In genomic region chr9:82164159-82164558, GRCh38 we compare ENCODE assay signal across 35 cellular contexts.
"Had no signal": no experiment of that assay in that cellular context is flagged by ENCODE, and none has a peak within 500 bp of the region (broad histone marks: within the 10 kb centered on the region; RNA-seq: fewer than 3 reads in every experiment).

No MANE protein-coding gene starts in this region.

- H3K27ac ChIP-seq: adrenal gland, body of pancreas, VCaP had no signal

- FAIRE-seq: astrocyte, TTC549 had no signal

- H3K27me3 ChIP-seq: adrenal gland, body of pancreas had no signal

- H3K36me3 Mint-ChIP-seq: activated CD4-positive, alpha-beta memory T cell treated with anti-CD3 and anti-CD28 coated beads for 36 hours; activated naive CD4-positive, alpha-beta T cell treated with anti-CD3 and anti-CD28 coated beads, Interleukin-2, amount 50 U/mL, for 72 hours; activated naive CD8-positive, alpha-beta T cell treated with anti-CD3 and anti-CD28 coated beads for 36 hours had no signal

- DNase-seq: activated B cell treated with CpG ODN at 0.5 μM for 24 hours; activated CD4-positive, alpha-beta memory T cell treated with anti-CD3 and anti-CD28 coated beads for 36 hours; activated CD4-positive, alpha-beta T cell treated with anti-CD3 and anti-CD28 coated beads for 4 hours; activated CD4-positive, alpha-beta T cell treated with anti-CD3 and anti-CD28 coated beads, Interleukin-2, amount 10 ng/mL, durations not matched to agents 24 days and 14 days; activated CD4-positive, alpha-beta T cell treated with anti-CD3 and anti-CD28 coated beads, Interleukin-2, amount 50 U/mL, for 1 hour; activated CD4-positive, alpha-beta T cell treated with anti-CD3 and anti-CD28 coated beads, Interleukin-2, amount 50 U/mL, for 4 hours; activated CD4-positive, CD25-positive, alpha-beta regulatory T cell treated with anti-CD3 and anti-CD28 coated beads, Interleukin-2, amount 50 U/mL, for 72 hours; activated CD8-positive, alpha-beta memory T cell treated with anti-CD3 and anti-CD28 coated beads, Interleukin-2, amount 50 U/mL, for 4 hours; activated CD8-positive, alpha-beta T cell treated with anti-CD3 and anti-CD28 coated beads for 36 hours; activated effector memory CD4-positive, alpha-beta T cell treated with anti-CD3 and anti-CD28 coated beads, Interleukin-2, amount 50 U/mL, for 16 hours; activated gamma-delta T cell treated with Interleukin-2 at 50 U/mL for 16 hours; activated naive CD4-positive, alpha-beta T cell; activated naive CD4-positive, alpha-beta T cell treated with anti-CD3 and anti-CD28 coated beads for 36 hours; activated naive CD4-positive, alpha-beta T cell treated with anti-CD3 and anti-CD28 coated beads, Interleukin-2, amount 50 U/mL, for 16 hours; activated naive CD8-positive, alpha-beta T cell treated with anti-CD3 and anti-CD28 coated beads for 36 hours; activated T-cell treated with anti-CD3 and anti-CD28 coated beads for 4 hours; activated T-cell treated with anti-CD3 and anti-CD28 coated beads, Interleukin-2, amount 50 U/mL, for 1 hour; activated T-cell treated with anti-CD3 and anti-CD28 coated beads, Interleukin-2, amount 50 U/mL, for 4 hours; activated T-cell treated with anti-CD3 and anti-CD28 coated beads, Interleukin-2, amount 50 U/mL, for 72 hours; adrenal gland; amniotic stem cell; aorta; body of pancreas; central memory CD4-positive, alpha-beta T cell; T-helper 1 cell; T-helper 2 cell; T-helper 9 cell had no signal

- H3K9me3 ChIP-seq: adrenal gland, body of pancreas had no signal

- H3K4me3 ChIP-seq: adrenal gland, body of pancreas had no signal

- H3K27ac Mint-ChIP-seq: activated B cell treated with CpG ODN at 0.5 μM for 24 hours; activated CD4-positive, alpha-beta memory T cell treated with anti-CD3 and anti-CD28 coated beads for 36 hours; activated CD4-positive, alpha-beta T cell treated with anti-CD3 and anti-CD28 coated beads, Interleukin-2, amount 10 ng/mL, durations not matched to agents 24 days and 14 days; activated CD8-positive, alpha-beta T cell treated with anti-CD3 and anti-CD28 coated beads for 36 hours; activated naive CD4-positive, alpha-beta T cell treated with anti-CD3 and anti-CD28 coated beads for 36 hours; activated naive CD4-positive, alpha-beta T cell treated with anti-CD3 and anti-CD28 coated beads, Interleukin-2, amount 50 U/mL, for 72 hours; activated naive CD8-positive, alpha-beta T cell treated with anti-CD3 and anti-CD28 coated beads for 36 hours; activated T-cell treated with anti-CD3 and anti-CD28 coated beads, Interleukin-2, amount 50 U/mL, for 72 hours; activated T-helper 1 cell treated with anti-CD3 and anti-CD28 coated beads, Interleukin-12 subunit alpha, Interleukin-12 subunit beta, Interleukin-2, Interleukin-4 antibody, amounts not matched to agents 30 ng/mL and 10 ng/mL and 1 ng/mL, durations not matched to agents 14 hours and 24 hours and 36 hours; activated T-helper 17 cell treated with anti-CD3 and anti-CD28 coated beads, Interleukin-2, amount 50 U/mL, for 72 hours; T-helper 1 cell treated with Interleukin-12 subunit alpha and Interleukin-12 subunit beta and Interleukin-4 antibody, amounts not matched to agents 30 μg/mL and 1 μg/mL, for 36 hours; T-helper 2 cell treated with Interferon-gamma antibody and Interleukin-4, amounts not matched to agents 5 μg/mL and 100 μg/mL, for 36 hours had no signal

- H3K36me3 ChIP-seq: adrenal gland had no signal

- H3K9me3 Mint-ChIP-seq: activated B cell treated with CpG ODN at 0.5 μM for 24 hours; activated CD4-positive, alpha-beta T cell treated with anti-CD3 and anti-CD28 coated beads, Interleukin-2, amount 10 ng/mL, durations not matched to agents 24 days and 14 days; activated CD8-positive, alpha-beta T cell treated with anti-CD3 and anti-CD28 coated beads for 36 hours; activated T-helper 1 cell treated with anti-CD3 and anti-CD28 coated beads, Interleukin-12 subunit alpha, Interleukin-12 subunit beta, Interleukin-2, Interleukin-4 antibody, amounts not matched to agents 30 ng/mL and 10 ng/mL and 1 ng/mL, durations not matched to agents 14 hours and 24 hours and 36 hours had no signal

- H3K27me3 Mint-ChIP-seq: activated B cell treated with CpG ODN at 0.5 μM for 24 hours; activated CD4-positive, alpha-beta memory T cell treated with anti-CD3 and anti-CD28 coated beads for 36 hours; activated CD4-positive, alpha-beta T cell treated with anti-CD3 and anti-CD28 coated beads, Interleukin-2, amount 10 ng/mL, durations not matched to agents 24 days and 14 days; activated CD8-positive, alpha-beta T cell treated with anti-CD3 and anti-CD28 coated beads for 36 hours; activated naive CD8-positive, alpha-beta T cell treated with anti-CD3 and anti-CD28 coated beads for 36 hours; activated T-helper 17 cell treated with anti-CD3 and anti-CD28 coated beads, Interleukin-2, amount 50 U/mL, for 72 hours had no signal

- H3K4me3 Mint-ChIP-seq: activated B cell treated with CpG ODN at 0.5 μM for 24 hours; activated CD4-positive, alpha-beta memory T cell treated with anti-CD3 and anti-CD28 coated beads for 36 hours; activated CD4-positive, alpha-beta T cell treated with anti-CD3 and anti-CD28 coated beads, Interleukin-2, amount 10 ng/mL, durations not matched to agents 24 days and 14 days; activated CD8-positive, alpha-beta T cell treated with anti-CD3 and anti-CD28 coated beads for 36 hours; activated naive CD4-positive, alpha-beta T cell treated with anti-CD3 and anti-CD28 coated beads for 36 hours; activated naive CD8-positive, alpha-beta T cell treated with anti-CD3 and anti-CD28 coated beads for 36 hours; activated T-cell treated with anti-CD3 and anti-CD28 coated beads, Interleukin-2, amount 50 U/mL, for 4 hours; activated T-cell treated with anti-CD3 and anti-CD28 coated beads, Interleukin-2, amount 50 U/mL, for 72 hours; activated T-helper 1 cell treated with anti-CD3 and anti-CD28 coated beads, Interleukin-12 subunit alpha, Interleukin-12 subunit beta, Interleukin-2, Interleukin-4 antibody, amounts not matched to agents 30 ng/mL and 10 ng/mL and 1 ng/mL, durations not matched to agents 14 hours and 24 hours and 36 hours; activated T-helper 17 cell treated with anti-CD3 and anti-CD28 coated beads, Interleukin-2, amount 50 U/mL, for 72 hours; T-helper 1 cell treated with Interleukin-12 subunit alpha and Interleukin-12 subunit beta and Interleukin-4 antibody, amounts not matched to agents 30 μg/mL and 1 μg/mL, for 36 hours; T-helper 2 cell treated with Interferon-gamma antibody and Interleukin-4, amounts not matched to agents 5 μg/mL and 100 μg/mL, for 36 hours had no signal

- H3K4me1 ChIP-seq: adrenal gland, body of pancreas had no signal

- H3K4me1 Mint-ChIP-seq: activated CD4-positive, alpha-beta T cell treated with anti-CD3 and anti-CD28 coated beads, Interleukin-2, amount 10 ng/mL, durations not matched to agents 24 days and 14 days; activated naive CD8-positive, alpha-beta T cell treated with anti-CD3 and anti-CD28 coated beads for 36 hours; activated T-helper 17 cell treated with anti-CD3 and anti-CD28 coated beads, Interleukin-2, amount 50 U/mL, for 72 hours had no signal
